Comparison of ENCODE assay signal across 8 cellular contexts in genomic region chr3:48663489-48664312, GRCh38. TPM values are rescaled to one million over a fixed set of nuclear protein-coding genes. Genes with fewer than 3 reads are reported as not detected.
DNase-seq lines count a peak whose midpoint lies in the region; ATAC-seq and TF ChIP-seq lines count a peak whose summit lies in the region.

No MANE protein-coding gene starts in this region.

- TF ChIP-seq CTCF in fibroblast of pulmonary artery (IDR thresholded peaks at IDR 0.05; ENCODE audit: low read length, missing control alignments) (peak; percentile 82), natural killer cell (IDR thresholded peaks at IDR 0.05) (peak; percentile 81)

- H3K36me3 Mint-ChIP-seq in natural killer cell = no peaks in the 10 kb centered on the region

- H3K9me3 Mint-ChIP-seq in natural killer cell = no peaks in the 10 kb centered on the region

- DNase-seq in DMS53 treated with DMSO at 0.1 percent for 48 hours (lab: John Stamatoyannopoulos, UW; ENCODE audit: unreplicated experiment) (peak; percentile 63), KBM-7 (peak; percentile 98), RPMI8226 (peak; percentile 98), fibroblast of pulmonary artery (ENCODE audit: low read depth) (peak; percentile 98), natural killer cell (peak; percentile 89)
- DNase-seq in activated T-helper 9 cell treated with anti-CD3 and anti-CD28 coated beads, Interleukin-2, amount 50 U/mL, for 16 hours (ENCODE audit: low read depth) = peak; percentile 75
- DNase-seq in stimulated activated naive CD4-positive, alpha-beta T cell (lab: John Stamatoyannopoulos, UW) = peak; percentile 39 to 71 (median 56)

- ATAC-seq in GM21619 (IDR thresholded peaks at IDR 0.05; ENCODE audit: unreplicated experiment) = peak; percentile 76
- peak; percentile 82 to 90 (median 86) for ATAC-seq in natural killer cell

- H3K4me1 Mint-ChIP-seq in natural killer cell = peaks cover 10 to 17% of the 10 kb centered on the region in 2 donors

- H3K27ac Mint-ChIP-seq in natural killer cell = peak overlapping the region; percentile 80 to 93

- H3K27me3 Mint-ChIP-seq in natural killer cell (ENCODE audit: low read depth in 2 of 2) = peaks cover 7 to 14% of the 10 kb centered on the region in 2 donors

- peak overlapping the region; percentile 86 for H3K4me3 Mint-ChIP-seq in natural killer cell

- intact Hi-C loops in natural killer cell (cut with micrococcal nuclease) = loop anchor here (2.0 kb wide), 1 partner anchor 53 kb away; the partner anchor contains the start of gene IP6K2

- peak overlapping the region; percentile 67 for H3K4me3 ChIP-seq in fibroblast of pulmonary artery (replicated peaks; ENCODE audit: low read depth, low read length)

- in situ Hi-C loops in KBM-7 (cut with MboI; ENCODE audit: low pct_unique_long_range_greater_than_20kb, low sequenced_read_pairs) = no loop called here

RNA-seq across cellular contexts. Expression of gene CELSR3, which starts 1.0 kb away (rescaled TPM):
- 1 to 10 TPM; 2.0 to 3.4 (median 2.6) TPM for total RNA-seq in natural killer cell

RNA-seq across cellular contexts. Expression of gene NCKIPSD, which starts 22.0 kb away (rescaled TPM):
- 10 to 100 TPM; 12.2 to 14.1 (median 12.8) TPM for total RNA-seq in natural killer cell

RNA-seq across cellular contexts. Expression of gene SLC26A6, which starts 28.4 kb away (rescaled TPM):
- total RNA-seq in natural killer cell = 10 to 100 TPM; 25.8 to 37.6 (median 32.3) TPM

RNA-seq across cellular contexts. Expression of gene TMEM89, which starts 42.1 kb away (rescaled TPM):
- not detected for total RNA-seq in natural killer cell

RNA-seq across cellular contexts. Expression of gene IP6K2, which starts 53.3 kb away (rescaled TPM):
- total RNA-seq in natural killer cell = 100 to 1,000 TPM; 140 to 151 (median 148) TPM

Comparison
In these comparisons a context has a peak if more than half of its experiments do, and no peak if none do; other contexts are left out.
1. Peak in every context shown above with its lines: DNase-seq, ATAC-seq and H3K4me3 ChIP-seq.